Comparison of ENCODE assay signal across 14 cellular contexts in the genomic region with DNA sequence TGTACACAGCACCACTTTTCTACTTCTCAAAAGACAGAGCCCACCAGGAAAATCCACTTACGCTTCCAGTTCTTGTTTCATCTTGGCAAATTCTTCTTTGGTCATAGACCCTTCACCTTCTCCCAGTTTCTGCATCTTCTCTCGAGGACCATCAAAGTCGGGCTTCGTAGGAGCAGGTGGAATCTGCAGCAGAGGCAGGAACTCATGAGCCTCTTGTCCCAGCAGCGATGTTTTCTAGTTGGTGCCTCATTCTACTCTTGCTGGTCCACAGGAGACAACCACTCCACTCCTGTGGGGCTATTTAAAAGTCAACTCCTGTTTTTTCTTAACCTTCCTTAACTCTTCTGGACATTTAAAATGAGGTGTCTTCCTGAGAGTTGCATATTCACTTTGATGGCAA.
"Had no signal": no experiment of that assay in that cellular context is flagged by ENCODE, and none has a peak within 500 bp of the region (broad histone marks: within the 10 kb centered on the region; RNA-seq: fewer than 3 reads in every experiment).

No MANE protein-coding gene starts in this region.

- ATAC-seq: gastrocnemius medialis had no signal

- H3K27me3 ChIP-seq: adrenal gland, gastrocnemius medialis, neutrophil, transverse colon had no signal

- H3K9me3 ChIP-seq: adrenal gland, gastrocnemius medialis, neutrophil, transverse colon had no signal

- H3K27ac ChIP-seq: adrenal gland, epithelial cell of prostate, gastrocnemius medialis, neutrophil, skin epidermis, WERI-Rb-1 had no signal

- H3K4me3 ChIP-seq: adrenal gland, gastrocnemius medialis, skin epidermis, transverse colon had no signal

- DNase-seq: activated CD4-positive, alpha-beta T cell treated with anti-CD3 and anti-CD28 coated beads for 4 hours; activated T-cell treated with anti-CD3 and anti-CD28 coated beads for 4 hours; adrenal gland; caudate nucleus; cortex of kidney; effector CD8-positive, alpha-beta T cell; gastrocnemius medialis; kidney glomerular epithelial cell; midbrain; transverse colon; WERI-Rb-1 had no signal
